27 cellular contexts compared by ENCODE assay signal in genomic region chr2:7919510-7919909, GRCh38.
DNase-seq lines count a peak whose midpoint lies in the region; ATAC-seq, FAIRE-seq and TF ChIP-seq lines count a peak whose summit lies in the region.
"Had no signal": no experiment of that assay in that cellular context is flagged by ENCODE, and none has a peak within 500 bp of the region (broad histone marks: within the 10 kb centered on the region; RNA-seq: fewer than 3 reads in every experiment).

No MANE protein-coding gene starts in this region.

- ATAC-seq in DND-41 (ENCODE audit: insufficient read depth, low read depth) (peak; percentile 59), GM21360 (IDR thresholded peaks at IDR 0.05; ENCODE audit: unreplicated experiment) (no peak)
- ATAC-seq: CD8-positive, alpha-beta T cell; GM12878; PC-3; Right ventricle myocardium inferior; SK-N-SH treated with all-trans-retinoic acid at 6 μM for 48 hours had no signal

- TF ChIP-seq CTCF in DND-41 (IDR thresholded peaks at IDR 0.05; ENCODE audit: borderline replicate concordance, extremely low read depth, low read length, poor library complexity, severe bottlenecking) (no peak), nephron progenitor cell (IDR thresholded peaks at IDR 0.05) (no peak)

- H3K36me3 ChIP-seq in DND-41 (ENCODE audit: insufficient read depth, low read length), result no peaks in the 10 kb centered on the region
- H3K36me3 ChIP-seq: SJCRH30 had no signal

- peak overlapping the region; percentile 21 for H3K27ac Mint-ChIP-seq in nephron progenitor cell
- H3K27ac Mint-ChIP-seq: CD8-positive, alpha-beta T cell had no signal

- no peaks in the 10 kb centered on the region for H3K27me3 ChIP-seq in DND-41 (ENCODE audit: insufficient read depth, low read length, poor library complexity)
- H3K27me3 ChIP-seq: SJCRH30 had no signal

- H3K27ac ChIP-seq in DND-41 (ENCODE audit: low read length), result no peak overlapping the region
- H3K27ac ChIP-seq: C4-2B, HL-60, SJCRH30 had no signal

- H2AFZ ChIP-seq in DND-41 (ENCODE audit: low read depth, low read length), result no peak overlapping the region

- no peak overlapping the region for H3K4me3 Mint-ChIP-seq in nephron progenitor cell
- H3K4me3 Mint-ChIP-seq: CD8-positive, alpha-beta T cell had no signal

- peaks cover 3% of the 10 kb centered on the region for H3K27me3 Mint-ChIP-seq in nephron progenitor cell (ENCODE audit: low read depth, poor library complexity)

- peaks cover 25% of the 10 kb centered on the region for H3K4me1 ChIP-seq in DND-41 (ENCODE audit: insufficient read depth, low read length)
- H3K4me1 ChIP-seq: SJCRH30 had no signal

- peaks cover 9% of the 10 kb centered on the region for H3K9me3 Mint-ChIP-seq in nephron progenitor cell

- no peak overlapping the region for H3K4me2 ChIP-seq in DND-41 (ENCODE audit: insufficient read depth, low read length)

- H3K4me3 ChIP-seq in DND-41 (ENCODE audit: low read depth in 1 of 2, low read length in 2 of 2), result no peak overlapping the region
- H3K4me3 ChIP-seq: GM12878, SJCRH30 had no signal

- H3K9me3 ChIP-seq in DND-41 (ENCODE audit: insufficient read depth, low read length, severe bottlenecking), result no peaks in the 10 kb centered on the region

- H3K79me2 ChIP-seq in DND-41 (ENCODE audit: insufficient read depth, low read length), result no peaks in the 10 kb centered on the region

- no peak for FAIRE-seq in HTR-8/SVneo (lab: Jason Lieb, UNC)
- FAIRE-seq: GM12878, H1 had no signal

- no peaks in the 10 kb centered on the region for H3K36me3 Mint-ChIP-seq in nephron progenitor cell (ENCODE audit: low read depth)
- H3K36me3 Mint-ChIP-seq: CD8-positive, alpha-beta T cell had no signal

- H3K4me1 Mint-ChIP-seq in nephron progenitor cell, result peaks cover 5% of the 10 kb centered on the region

- DNase-seq in COLO829 (ENCODE audit: low spot score) (peak; percentile 2), DND-41 (peak; percentile 40), RPMI7951 (ENCODE audit: low read depth) (peak; percentile 45), nephron progenitor cell (no peak), HTR-8/SVneo (ENCODE audit: insufficient read length, low spot score) (no peak)
- DNase-seq in activated CD4-positive, alpha-beta T cell treated with anti-CD3 and anti-CD28 coated beads for 1 hour, result no peak
- DNase-seq: Calu3; CD8-positive, alpha-beta T cell; EL; GDM1; Karpas-422; NCI-H1092 treated with DMSO at 0.1 percent for 48 hours; NCI-H1436; NCI-H1930; NCI-H2107; NCI-H446 treated with DMSO at 0.1 percent for 48 hours; NCI-H69; PC-3; SJCRH30; T-helper 2 cell had no signal

- no peaks in the 10 kb centered on the region for H4K20me1 ChIP-seq in DND-41 (ENCODE audit: insufficient read depth, low read length)

- H3K9ac ChIP-seq in DND-41 (ENCODE audit: low read depth, low read length), result no peak overlapping the region

Comparison
In these comparisons a context has a peak if more than half of its experiments do, and no peak if none do; other contexts are left out.
1. DNase-seq: peak in COLO829 (single experiment), DND-41 (single experiment) and RPMI7951 (single experiment); none in nephron progenitor cell (single experiment), HTR-8/SVneo (single experiment) and activated CD4-positive, alpha-beta T cell treated with anti-CD3 and anti-CD28 coated beads for 1 hour (single experiment).